In the genomic region with DNA sequence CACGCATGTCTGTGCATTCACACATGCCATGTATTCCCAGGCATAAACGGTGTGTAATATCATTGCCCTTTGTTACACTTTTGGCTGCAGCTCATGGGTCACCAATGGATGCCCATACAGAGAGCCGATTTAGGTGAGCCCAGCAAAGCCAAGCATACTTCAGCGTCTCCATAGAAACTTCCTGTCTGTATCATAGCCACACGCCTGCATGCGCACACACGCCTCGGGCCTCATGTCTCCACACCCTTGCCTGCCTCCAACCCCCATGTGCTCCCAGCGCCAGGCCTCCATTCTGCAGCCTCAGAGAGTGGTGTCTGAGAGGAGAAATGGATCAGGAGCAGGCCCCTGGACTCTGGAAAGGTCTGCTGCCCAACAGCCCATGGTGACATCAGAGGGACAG, we compare ENCODE assay signal across 27 cellular contexts. TPM values are rescaled to one million over a fixed set of nuclear protein-coding genes. Genes with fewer than 3 reads are reported as not detected.
"Had no signal": no experiment of that assay in that cellular context is flagged by ENCODE, and none has a peak within 500 bp of the region (broad histone marks: within the 10 kb centered on the region; RNA-seq: fewer than 3 reads in every experiment).

No MANE protein-coding gene starts in this region.

- H3K27ac ChIP-seq: ascending aorta, body of pancreas, cardiac muscle cell, KMS-11, SK-N-MC, VCaP had no signal

- H3K4me2 ChIP-seq: KMS-11 had no signal

- H3K9ac ChIP-seq: KMS-11 had no signal

- H3K4me3 ChIP-seq: ascending aorta, body of pancreas, cardiac muscle cell, SK-N-MC had no signal

- H3K36me3 ChIP-seq: ascending aorta, cardiac muscle cell had no signal

- ATAC-seq: activated naive CD4-positive, alpha-beta T cell treated with anti-CD3 and anti-CD28 coated beads, Interleukin-2, amount 50 U/mL, for 72 hours; activated naive CD8-positive, alpha-beta T cell treated with anti-CD3 and anti-CD28 coated beads, Interleukin-2, amount 50 U/mL, for 24 hours; activated T-cell treated with anti-CD3 and anti-CD28 coated beads, Interleukin-2, amount 50 U/mL, for 4 hours; body of pancreas; PC-3; Right ventricle myocardium inferior; T-cell had no signal

- H3K4me1 ChIP-seq: ascending aorta, body of pancreas had no signal

- H3K9me3 ChIP-seq: ascending aorta, body of pancreas had no signal

- DNase-seq: activated CD4-positive, alpha-beta memory T cell treated with anti-CD3 and anti-CD28 coated beads for 36 hours; activated CD4-positive, alpha-beta T cell treated with anti-CD3 and anti-CD28 coated beads, Interleukin-2, amount 10 ng/mL, durations not matched to agents 7 days and 5 days; activated CD4-positive, CD25-positive, alpha-beta regulatory T cell; activated CD8-positive, alpha-beta memory T cell treated with anti-CD3 and anti-CD28 coated beads for 24 hours; activated effector memory CD4-positive, alpha-beta T cell treated with anti-CD3 and anti-CD28 coated beads, Interleukin-2, amount 50 U/mL, for 16 hours; activated naive CD4-positive, alpha-beta T cell treated with Interleukin-2 at 50 U/mL for 16 hours; activated naive CD8-positive, alpha-beta T cell treated with anti-CD3 and anti-CD28 coated beads, Interleukin-2, amount 50 U/mL, for 24 hours; activated T-cell treated with anti-CD3 and anti-CD28 coated beads, Interleukin-2, amount 50 U/mL, for 4 hours; amniotic stem cell; body of pancreas; NCI-H1092; NCI-H1417; NCI-H1930; NCI-H2171; NCI-H226; NCI-H510A; NCI-H526 treated with DMSO at 0.1 percent for 48 hours; PC-3; T-cell had no signal

- H3K27me3 ChIP-seq: ascending aorta, body of pancreas, cardiac muscle cell had no signal

RNA-seq across cellular contexts. Expression of gene ADGRF3, which starts 34.1 kb away (rescaled TPM):
- total RNA-seq: ascending aorta, body of pancreas, MCF 10A, PC-3 had no signal
